In genomic region chr4:184645904-184646610, GRCh38 we compare ENCODE assay signal across 9 cellular contexts. TPM values are rescaled to one million over a fixed set of nuclear protein-coding genes. Genes with fewer than 3 reads are reported as not detected.
DNase-seq lines count a peak whose midpoint lies in the region; ATAC-seq and TF ChIP-seq lines count a peak whose summit lies in the region.
"Had no signal": no experiment of that assay in that cellular context is flagged by ENCODE, and none has a peak within 500 bp of the region (broad histone marks: within the 10 kb centered on the region; RNA-seq: fewer than 3 reads in every experiment).

No MANE protein-coding gene starts in this region.

- no peak overlapping the region for H3K27ac ChIP-seq in CD4-positive, alpha-beta T cell (ENCODE audit: low read depth, low read length)
- H3K27ac ChIP-seq in mucosa of rectum (ENCODE audit: low read depth in 2 of 2, low read length in 2 of 2) = peak overlapping the region; percentile 16 to 34
- H3K27ac ChIP-seq in PC-9 = no peak overlapping the region
- no peak overlapping the region for H3K27ac ChIP-seq in PC-3 (ENCODE audit: low read length)

- H3K4me1 ChIP-seq in mucosa of rectum (ENCODE audit: control insufficient read depth in 2 of 2, insufficient read depth in 2 of 2, low read length in 2 of 2) = peaks cover 31 to 38% of the 10 kb centered on the region in 2 donors
- peaks cover 20% of the 10 kb centered on the region for H3K4me1 ChIP-seq in PC-9 (replicated peaks; ENCODE audit: insufficient read depth)
- peaks cover 21% of the 10 kb centered on the region for H3K4me1 ChIP-seq in PC-3 (ENCODE audit: insufficient read depth, low read length)

- no TSS peak for BruUV-seq in PC-9 (replicated peaks; lab: Mats Ljungman, UMichigan)
- no TSS peak for BruUV-seq in PC-3 (replicated peaks; lab: Mats Ljungman, UMichigan)

- no peak for ATAC-seq in CD4-positive, alpha-beta T cell (ENCODE audit: poor library complexity)
- ATAC-seq in PC-3 = no peak

- H3K9ac ChIP-seq in mucosa of rectum (ENCODE audit: low read depth in 1 of 2, low read length in 2 of 2) = peak overlapping the region in 1 of 2 donors; percentile 11
- H3K9ac ChIP-seq in PC-3 (ENCODE audit: low read length) = no peak overlapping the region

- CTCF ChIA-PET in CD4-positive, alpha-beta T cell (lab: Charles Lee) = no interaction called here
- CTCF ChIA-PET in PC-9 (lab: Charles Lee) = no interaction called here
- CTCF ChIA-PET in PC-3 (lab: Charles Lee) = no interaction called here

- H3F3A ChIP-seq in PC-9 (ENCODE audit: insufficient read depth, low read depth) (no peaks in the 10 kb centered on the region), PC-3 (ENCODE audit: low read length, unreplicated experiment) (no peaks in the 10 kb centered on the region)

- H3K79me2 ChIP-seq in PC-9 (ENCODE audit: low read depth) (peaks cover 52% of the 10 kb centered on the region), PC-3 (ENCODE audit: low read length) (peaks cover 75% of the 10 kb centered on the region)

- peaks cover 72% of the 10 kb centered on the region for H3K4me1 Mint-ChIP-seq in CD4-positive, alpha-beta T cell (ENCODE audit: low read depth)
- peaks cover 60% of the 10 kb centered on the region for H3K4me1 Mint-ChIP-seq in HFFc6 (ENCODE audit: low read depth)

- intact Hi-C loops in CD4-positive, alpha-beta T cell (cut with DNase I, micrococcal nuclease) = loop anchor here (5.0 to 10.0 kb wide), 8 partner anchors 89 to 1139 kb away; partner anchors contain the start of genes ACSL1 (in 1 of the 2), CCDC110 (in 1 of the 2), CENPU (in 1 of the 2) and CFAP97 (in 1 of the 2)
- intact Hi-C loops in posterior vena cava (cut with DNase I) = loop anchor here in 1 of 2 donors (10.0 kb wide), 1 partner anchor 179 kb away; the partner anchor contains the start of gene ACSL1
- intact Hi-C loops in PC-9 (cut with micrococcal nuclease; ENCODE audit: unreplicated experiment) = loop anchor here (10.0 kb wide), 1 partner anchor 241 kb away; no protein-coding TSS in a partner anchor
- intact Hi-C loops in PC-3 (cut with micrococcal nuclease) = loop anchor here (5.0 to 10.0 kb wide), 2 partner anchors 101 to 241 kb away; no protein-coding TSS in a partner anchor

- no peaks in the 10 kb centered on the region for H3K9me2 ChIP-seq in PC-9 (ENCODE audit: insufficient read depth)
- H3K9me2 ChIP-seq in PC-3 (replicated peaks; ENCODE audit: low read length) = no peaks in the 10 kb centered on the region

- DNase-seq in CD4-positive, alpha-beta T cell = no peak
- no peak for DNase-seq in HFFc6
- peak; percentile 37 for DNase-seq in amniotic epithelial cell (ENCODE audit: low read depth)
- DNase-seq in NCI-H2171 (lab: John Stamatoyannopoulos, UW) = no peak
- DNase-seq in posterior vena cava (ENCODE audit: low spot score) = no peak
- DNase-seq in PC-9 = no peak
- DNase-seq in PC-3 = no peak
- DNase-seq: stimulated activated CD4-positive, alpha-beta T cell treated with anti-CD3 and anti-CD28 coated beads, Interleukin-15, amount 100 ng/mL, for 24 hours had no signal

- H3K9me3 ChIP-seq in CD4-positive, alpha-beta T cell (ENCODE audit: control insufficient read depth, low read length) = no peaks in the 10 kb centered on the region
- H3K9me3 ChIP-seq in mucosa of rectum (ENCODE audit: control insufficient read depth in 2 of 2, low read length in 2 of 2) (no peaks in the 10 kb centered on the region), PC-9 (ENCODE audit: insufficient read depth, low read depth) (no peaks in the 10 kb centered on the region), PC-3 (ENCODE audit: low read length) (no peaks in the 10 kb centered on the region)

- H3K27me3 Mint-ChIP-seq in CD4-positive, alpha-beta T cell = no peaks in the 10 kb centered on the region
- peaks cover 2% of the 10 kb centered on the region for H3K27me3 Mint-ChIP-seq in HFFc6 (ENCODE audit: insufficient read depth)

- H3K4me3 ChIP-seq in mucosa of rectum (ENCODE audit: low read length in 2 of 2) (peak overlapping the region in 1 of 2 donors; percentile 95), PC-9 (no peak overlapping the region), PC-3 (ENCODE audit: low read length) (no peak overlapping the region)

- POLR2A ChIA-PET in CD4-positive, alpha-beta T cell (lab: Charles Lee) = no interaction called here
- POLR2A ChIA-PET in PC-9 (lab: Charles Lee; ENCODE audit: unreplicated experiment) (no interaction called here), PC-3 (lab: Charles Lee; ENCODE audit: unreplicated experiment) (no interaction called here)

- no peak for TF ChIP-seq CTCF in CD4-positive, alpha-beta T cell (IDR thresholded peaks at IDR 0.05)
- TF ChIP-seq CTCF in HFFc6 (IDR thresholded peaks at IDR 0.05) (no peak), PC-9 (conservative IDR thresholded peaks at IDR 0.05) (no peak), PC-3 (conservative IDR thresholded peaks at IDR 0.05; ENCODE audit: low read depth, low read length) (no peak)

- peaks cover 0 to 5% of the 10 kb centered on the region in 2 donors for H3K36me3 ChIP-seq in mucosa of rectum (ENCODE audit: control insufficient read depth in 2 of 2, insufficient read depth in 2 of 2, low read length in 2 of 2)
- no peaks in the 10 kb centered on the region for H3K36me3 ChIP-seq in PC-9 (ENCODE audit: low read depth)
- no peaks in the 10 kb centered on the region for H3K36me3 ChIP-seq in PC-3 (ENCODE audit: low read depth, low read length)

- H3K9me3 Mint-ChIP-seq in CD4-positive, alpha-beta T cell = no peaks in the 10 kb centered on the region
- H3K9me3 Mint-ChIP-seq in HFFc6 = no peaks in the 10 kb centered on the region

- H3K4me3 Mint-ChIP-seq in CD4-positive, alpha-beta T cell = peak overlapping the region; percentile 96
- peak overlapping the region; percentile 94; the same call in 1 of the 2 replicates for H3K4me3 Mint-ChIP-seq in HFFc6

- no peaks in the 10 kb centered on the region for H3K27me3 ChIP-seq in CD4-positive, alpha-beta T cell (ENCODE audit: control insufficient read depth, insufficient read depth, low read length)
- H3K27me3 ChIP-seq in mucosa of rectum (ENCODE audit: control insufficient read depth in 2 of 2, insufficient read depth in 2 of 2, low read length in 2 of 2) (no peaks in the 10 kb centered on the region), PC-9 (ENCODE audit: insufficient read depth, low read depth) (no peaks in the 10 kb centered on the region), PC-3 (ENCODE audit: low read length) (no peaks in the 10 kb centered on the region)

- peak overlapping the region; percentile 96 for H3K27ac Mint-ChIP-seq in CD4-positive, alpha-beta T cell
- H3K27ac Mint-ChIP-seq in HFFc6 = peak overlapping the region; percentile 45

- H3K36me3 Mint-ChIP-seq in CD4-positive, alpha-beta T cell (ENCODE audit: low read depth) = peaks cover 58% of the 10 kb centered on the region
- peaks cover 21% of the 10 kb centered on the region for H3K36me3 Mint-ChIP-seq in HFFc6 (ENCODE audit: low read depth)

- no peak overlapping the region for H2AFZ ChIP-seq in PC-9
- H2AFZ ChIP-seq in PC-3 (ENCODE audit: low read length) = no peak overlapping the region

- H4K20me1 ChIP-seq in PC-9 (ENCODE audit: insufficient read depth) (no peaks in the 10 kb centered on the region; the same call in 1 of the 2 replicates), PC-3 (ENCODE audit: low read length) (no peaks in the 10 kb centered on the region)

- no peak overlapping the region; the same call in 1 of the 2 replicates for H3K4me2 ChIP-seq in PC-9
- no peak overlapping the region for H3K4me2 ChIP-seq in PC-3 (ENCODE audit: low read length)

RNA-seq across cellular contexts. Expression of gene CASP3, which starts 3.2 kb away (rescaled TPM):
- 10 to 100 TPM; 11.9 to 12.2 TPM for total RNA-seq in CD4-positive, alpha-beta T cell
- 10 to 100 TPM; 25.8 to 31.6 (median 26.5) TPM for total RNA-seq in HFFc6 (2021; fragmentation: NEBNext Ultra II Directional; extraction: Animal tissue kit (Norgen Biotek cat#: 25700))
- 10 to 100 TPM; 16.8 to 17.1 TPM for total RNA-seq in posterior vena cava
- total RNA-seq in PC-9 (2021) = 33.5 and 35.7 TPM in 2 replicates
- total RNA-seq in PC-3 (2014; rRNA removed) = 11.1 and 13.2 TPM in 2 replicates

RNA-seq across cellular contexts. Expression of gene PRIMPOL, which starts 3.5 kb away (rescaled TPM):
- total RNA-seq in CD4-positive, alpha-beta T cell = 1 to 10 TPM; 4.2 TPM
- total RNA-seq in HFFc6 (2021; fragmentation: NEBNext Ultra II Directional; extraction: Animal tissue kit (Norgen Biotek cat#: 25700)) = 10 to 100 TPM in 4 of 6 experiments, 1 to 10 TPM in 2; 9.0 to 11.3 (median 10.8) TPM
- total RNA-seq in posterior vena cava (10 to 100 TPM; 18.1 to 18.8 TPM), PC-9 (2021) (23.2 and 29.5 TPM in 2 replicates), PC-3 (2014; rRNA removed) (9.3 and 9.4 TPM in 2 replicates)

Comparison
In these comparisons a context has a peak if more than half of its experiments do, and no peak if none do; other contexts are left out.
1. H3K27ac ChIP-seq: peak in mucosa of rectum (2 of 2); none in CD4-positive, alpha-beta T cell (single experiment), PC-9 (single experiment) and PC-3 (single experiment).